In genomic region chr6:24228681-24229255, GRCh38 we compare ENCODE assay signal across 8 cellular contexts.
DNase-seq lines count a peak whose midpoint lies in the region; ATAC-seq, FAIRE-seq and TF ChIP-seq lines count a peak whose summit lies in the region.

No MANE protein-coding gene starts in this region.

- H3K4me2 ChIP-seq in astrocyte (ENCODE audit: low read length) = no peak overlapping the region

- TF ChIP-seq POLR2A in spleen (IDR thresholded peaks at IDR 0.05) = no peak

- H3K27me3 ChIP-seq in astrocyte (ENCODE audit: insufficient read depth, low read length) (no peaks in the 10 kb centered on the region), spleen (replicated peaks in 1 of 7) (peaks cover 0 to 18% (median 0%) of the 10 kb centered on the region in 7 donors)

- no peak for FAIRE-seq in astrocyte (lab: Jason Lieb, UNC)

- no peaks in the 10 kb centered on the region for H3K36me3 ChIP-seq in astrocyte (ENCODE audit: insufficient read depth, low read length)
- no peaks in the 10 kb centered on the region for H3K36me3 ChIP-seq in spleen

- H3K79me2 ChIP-seq in astrocyte (ENCODE audit: insufficient read depth, low read length) = no peaks in the 10 kb centered on the region

- H3K9ac ChIP-seq in astrocyte (ENCODE audit: low read length) = no peak overlapping the region

- H3K9me3 Mint-ChIP-seq in astrocyte (ENCODE audit: unreplicated experiment) = no peaks in the 10 kb centered on the region

- intact Hi-C loops in spleen (cut with DNase I; ENCODE audit: low total_unique reads) = no loop called here

- no peaks in the 10 kb centered on the region for H3K36me3 Mint-ChIP-seq in astrocyte (ENCODE audit: low read depth, unreplicated experiment)

- H3K4me3 Mint-ChIP-seq in astrocyte (ENCODE audit: unreplicated experiment) = no peak overlapping the region

- H3K4me1 ChIP-seq in astrocyte (ENCODE audit: insufficient read depth, low read length) (peaks cover 4% of the 10 kb centered on the region), spleen (no peaks in the 10 kb centered on the region)

- DNase-seq in astrocyte (ENCODE audit: low read depth) (peak; percentile 46), non-pigmented ciliary epithelial cell (ENCODE audit: low read depth) (peak; percentile 28), caudate nucleus (lab: John Stamatoyannopoulos, UW) (no peak), NCI-H510A treated with DMSO at 0.1 percent for 48 hours (lab: John Stamatoyannopoulos, UW) (no peak), spleen (no peak), inferior parietal cortex (ENCODE audit: extremely low spot score) (no peak)

- H3K27me3 Mint-ChIP-seq in astrocyte (ENCODE audit: low read depth, unreplicated experiment) = no peaks in the 10 kb centered on the region

- no peaks in the 10 kb centered on the region for H4K20me1 ChIP-seq in astrocyte (ENCODE audit: insufficient read depth, low read length)

- H3K9me3 ChIP-seq in astrocyte (ENCODE audit: insufficient read depth, low read depth, low read length) (no peaks in the 10 kb centered on the region), spleen (no peaks in the 10 kb centered on the region)

- no peak overlapping the region for H3K4me3 ChIP-seq in astrocyte (ENCODE audit: insufficient read depth, low read depth, low read length)
- no peak overlapping the region for H3K4me3 ChIP-seq in spleen

- TF ChIP-seq CTCF in astrocyte (IDR thresholded peaks at IDR 0.05; ENCODE audit: insufficient read depth, low read depth, low read length) (no peak), spleen (IDR thresholded peaks at IDR 0.05 in 8 of 11, conservative IDR thresholded peaks at IDR 0.05 in 3 of 11) (no peak)

- H3K4me1 Mint-ChIP-seq in astrocyte (ENCODE audit: low read depth, unreplicated experiment) = peaks cover 28% of the 10 kb centered on the region

- no peak overlapping the region for H2AFZ ChIP-seq in astrocyte (ENCODE audit: low read depth, low read length)

- peak overlapping the region; percentile 55 for H3K27ac Mint-ChIP-seq in astrocyte (ENCODE audit: unreplicated experiment)

- ATAC-seq in GM18511 (IDR thresholded peaks at IDR 0.05; ENCODE audit: unreplicated experiment) (peak; percentile 58), HG03520 (IDR thresholded peaks at IDR 0.05; ENCODE audit: unreplicated experiment) (peak; percentile 85)

- 36 to 56% (median 45%) methylated on average over 3 of the region's 3 CpGs for WGBS in spleen, 5 donors

- H3K27ac ChIP-seq in astrocyte (ENCODE audit: low read depth, low read length) (no peak overlapping the region), caudate nucleus (ENCODE audit: low read depth, low read length) (no peak overlapping the region), spleen (no peak overlapping the region)

Comparison
In these comparisons a context has a peak if more than half of its experiments do, and no peak if none do; other contexts are left out.
1. DNase-seq: peak in astrocyte (single experiment) and non-pigmented ciliary epithelial cell (single experiment); none in caudate nucleus (0 of 61), NCI-H510A treated with DMSO at 0.1 percent for 48 hours (single experiment), spleen (single experiment) and inferior parietal cortex (single experiment).